Comparison of ENCODE assay signal across 9 cellular contexts in the genomic region with DNA sequence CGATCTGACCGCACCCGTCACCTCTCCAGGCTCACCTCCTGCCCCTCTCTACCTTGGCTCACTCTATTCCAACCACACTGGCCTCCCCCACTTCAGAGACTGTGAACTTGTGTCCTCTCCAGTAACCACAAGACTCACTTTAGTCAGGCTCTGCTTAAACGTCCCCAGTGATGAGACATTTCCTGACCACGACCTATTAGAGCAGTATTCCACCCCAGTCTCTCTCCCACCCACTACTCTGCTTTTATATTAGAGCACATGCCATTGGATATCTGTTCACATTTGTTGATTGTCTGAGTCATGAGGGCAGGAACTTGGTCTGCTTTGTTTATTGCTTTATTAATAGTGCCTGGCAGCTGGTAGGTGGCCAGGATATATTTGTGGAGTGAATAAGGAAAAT. TPM values are rescaled to one million over a fixed set of nuclear protein-coding genes. Genes with fewer than 3 reads are reported as not detected.
DNase-seq lines count a peak whose midpoint lies in the region; ATAC-seq and TF ChIP-seq lines count a peak whose summit lies in the region.
"Had no signal": no experiment of that assay in that cellular context is flagged by ENCODE, and none has a peak within 500 bp of the region (broad histone marks: within the 10 kb centered on the region; RNA-seq: fewer than 3 reads in every experiment).

No MANE protein-coding gene starts in this region.

- H3K27me3 ChIP-seq in SJSA1 (replicated peaks) = no peaks in the 10 kb centered on the region
- no peaks in the 10 kb centered on the region for H3K27me3 ChIP-seq in H7 (ENCODE audit: control insufficient read depth, insufficient read depth, low read length)

- peak overlapping the region; percentile 13 for H3K27ac ChIP-seq in SJSA1

- TF ChIP-seq CTCF in AG10803 (conservative IDR thresholded peaks at IDR 0.05; ENCODE audit: low read length) = no peak

- H3K9me3 Mint-ChIP-seq in T-cell = no peaks in the 10 kb centered on the region
- H3K9me3 Mint-ChIP-seq: H9 had no signal

- H3K4me3 Mint-ChIP-seq in T-cell = no peak overlapping the region
- H3K4me3 Mint-ChIP-seq: H9 had no signal

- H3K9me3 ChIP-seq in SJSA1 (replicated peaks) = no peaks in the 10 kb centered on the region

- H3K4me1 Mint-ChIP-seq in T-cell = no peaks in the 10 kb centered on the region
- H3K4me1 Mint-ChIP-seq: H9 had no signal

- H3K27ac Mint-ChIP-seq in T-cell = no peak overlapping the region

- peak; percentile 88 for ATAC-seq in HG02610 (IDR thresholded peaks at IDR 0.05; ENCODE audit: unreplicated experiment)
- ATAC-seq in T-cell (replicated peaks in 1 of 4) = no peak

- H3K36me3 Mint-ChIP-seq in T-cell = peaks cover 6% of the 10 kb centered on the region

- peaks cover 0 to 11% of the 10 kb centered on the region in 2 donors for H3K27me3 Mint-ChIP-seq in T-cell

- CTCF ChIA-PET in T-cell (lab: Charles Lee) = interaction anchor here in 1 of 2 donors (0.6 kb wide), 1 partner anchor 57 kb away, joined by 3 read pairs; no protein-coding TSS in a partner anchor

- POLR2A ChIA-PET in T-cell (lab: Charles Lee) = no interaction called here

- peaks cover 29% of the 10 kb centered on the region for H3K36me3 ChIP-seq in SJSA1
- peaks cover 6% of the 10 kb centered on the region for H3K36me3 ChIP-seq in H7 (replicated peaks; ENCODE audit: control insufficient read depth, insufficient read depth, low read length)

- DNase-seq in AG10803 (ENCODE audit: low read depth) (peak; percentile 76), SJSA1 (ENCODE audit: low read depth in 1 of 2, low spot score in 2 of 2) (peak; percentile 88 to 92), iris pigment epithelial cell (ENCODE audit: low read depth) (peak; percentile 98), T-cell (no peak), H7 (no peak), activated T-cell treated with anti-CD3 and anti-CD28 coated beads for 4 hours (no peak)
- no peak for DNase-seq in activated CD4-positive, alpha-beta T cell treated with anti-CD3 and anti-CD28 coated beads for 4 hours
- DNase-seq: H9 had no signal

- H3K4me3 ChIP-seq in AG10803 (ENCODE audit: low read length) (no peak overlapping the region), SJSA1 (no peak overlapping the region), H7 (ENCODE audit: insufficient read depth, low read depth, low read length) (no peak overlapping the region)

- peaks cover 51% of the 10 kb centered on the region for H3K4me1 ChIP-seq in SJSA1 (replicated peaks)

RNA-seq across cellular contexts. Expression of a gene that starts 20.1 kb away (rescaled TPM):
- 126 and 142 TPM in 2 replicates for total RNA-seq in SJSA1 (2014; rRNA removed; shearing (Covaris generic))
- 10 to 100 TPM; 37.6 to 74.1 (median 56.0) TPM for total RNA-seq in T-cell
- total RNA-seq in H7 (2014; rRNA removed; shearing (Covaris generic)) = 77.8 and 90.7 TPM in 2 replicates

RNA-seq across cellular contexts. Expression of a gene that starts 20.2 kb away (rescaled TPM):
- 29.1 and 29.2 TPM in 2 replicates for total RNA-seq in SJSA1 (2014; rRNA removed; shearing (Covaris generic))
- 10 to 100 TPM in 1 of 5 donors, 1 to 10 TPM in 4; 5.7 to 10.6 (median 9.1) TPM for total RNA-seq in T-cell
- 6.0 and 10.3 TPM in 2 replicates for total RNA-seq in H7 (2014; rRNA removed; shearing (Covaris generic))

RNA-seq across cellular contexts. Expression of a gene that starts 47.7 kb away (rescaled TPM):
- total RNA-seq in SJSA1 (2014; rRNA removed; shearing (Covaris generic)) = 49.3 and 72.0 TPM in 2 replicates
- total RNA-seq in T-cell = under 1 TPM in 4 of 5 donors, not detected in 1; 0.26 to 0.67 (median 0.49) TPM
- 61.9 and 75.7 TPM in 2 replicates for total RNA-seq in H7 (2014; rRNA removed; shearing (Covaris generic))

Comparison
In these comparisons a context has a peak if more than half of its experiments do, and no peak if none do; other contexts are left out.
1. DNase-seq: peak in AG10803 (single experiment), SJSA1 (2 of 2) and iris pigment epithelial cell (single experiment); none in T-cell (0 of 34), H7 (single experiment), activated T-cell treated with anti-CD3 and anti-CD28 coated beads for 4 hours (single experiment) and activated CD4-positive, alpha-beta T cell treated with anti-CD3 and anti-CD28 coated beads for 4 hours (0 of 2).
2. RNA of a gene that starts 47.7 kb away (total RNA-seq): 61.9 to 75.7 TPM in H7 and 49.3 to 72.0 TPM in SJSA1; 0.26 to 0.67 TPM in T-cell; every median in the first group is over 10 times any median in the second.